8 cellular contexts compared by ENCODE assay signal in genomic region chr6:159790149-159790946, GRCh38. TPM values are rescaled to one million over a fixed set of nuclear protein-coding genes. Genes with fewer than 3 reads are reported as not detected.
DNase-seq lines count a peak whose midpoint lies in the region; TF ChIP-seq lines count a peak whose summit lies in the region.

MRPL18 (plus strand) TSS chr6:159790467; CDS start chr6:159790588, 121 bp downstream.

- H3K9me3 ChIP-seq in neuron (ENCODE audit: low read length): no peaks in the 10 kb centered on the region

- H3K27me3 ChIP-seq in neuron (ENCODE audit: insufficient read depth, low read length): no peaks in the 10 kb centered on the region

- TF ChIP-seq CTCF in subcutaneous adipose tissue (IDR thresholded peaks at IDR 0.05; ENCODE audit: low read depth): no peak

- POLR2A ChIA-PET in HEK293T (lab: Yijun Ruan, JAX): interaction anchor here (0.6 to 5.2 kb wide), 34 partner anchors 8 to 791 kb away, joined by 3 to 97 read pairs (median 5); partner anchors contain the start of genes ACAT2, PNLDC1, RSPH3 and WTAP

- H3K36me3 ChIP-seq in neuron (ENCODE audit: insufficient read depth, low read length): peaks cover 54% of the 10 kb centered on the region

- H2AFZ ChIP-seq in neuron (ENCODE audit: low read depth, low read length): peak within 1 kb of the TSS; percentile 47

- DNase-seq in GF-D8 (lab: John Stamatoyannopoulos, UW) (peak; percentile 95), HEK293T (ENCODE audit: extremely low spot score) (peak; percentile 95), MV-4-11 (lab: John Stamatoyannopoulos, UW) (peak; percentile 98), SK-MEL-5 (ENCODE audit: low read depth, low spot score) (peak; percentile 96), foreskin melanocyte (peak; percentile 95)
- DNase-seq in activated naive CD4-positive, alpha-beta T cell treated with Interleukin-2 at 50 U/mL for 16 hours: peak; percentile 89

- peak within 1 kb of the TSS; percentile 66 for H3K4me3 ChIP-seq in neuron (ENCODE audit: low read length)

- CTCF ChIA-PET in HEK293T (lab: Yijun Ruan, JAX): interaction anchor here (1.2 kb wide), 1 partner anchor 43 kb away, joined by 3 read pairs; no protein-coding TSS in a partner anchor

- H3K4me1 ChIP-seq in neuron (ENCODE audit: insufficient read depth, low read length): peaks cover 29% of the 10 kb centered on the region

- in situ Hi-C loops in SK-MEL-5 (cut with HindIII; ENCODE audit: low pct_unique_long_range_greater_than_20kb, low sequenced_read_pairs): no loop called here

TF ChIP-seq in HEK293T, 16 proteins besides CTCF, POLR2A, EP300 and RAD21:
- TF ChIP-seq CTBP1 (IDR thresholded peaks at IDR 0.05; ENCODE audit: borderline replicate concordance): no peak
- TF ChIP-seq FOXK2 (IDR thresholded peaks at IDR 0.05): no peak
- no peak for TF ChIP-seq FOXA1 (IDR thresholded peaks at IDR 0.05)
- TF ChIP-seq BHLHE40 (IDR thresholded peaks at IDR 0.05; ENCODE audit: borderline replicate concordance): no peak
- TF ChIP-seq PKNOX1 (IDR thresholded peaks at IDR 0.05): peak; percentile 100
- TF ChIP-seq ZNF384 (IDR thresholded peaks at IDR 0.05): no peak
- no peak for TF ChIP-seq LEF1 (IDR thresholded peaks at IDR 0.05; ENCODE audit: borderline replicate concordance)
- peak; percentile 99 for TF ChIP-seq ELF4 (IDR thresholded peaks at IDR 0.05)
- TF ChIP-seq ARNT (IDR thresholded peaks at IDR 0.05): no peak
- no peak for TF ChIP-seq SUZ12 (IDR thresholded peaks at IDR 0.05)
- no peak for TF ChIP-seq SP1 (IDR thresholded peaks at IDR 0.05)
- no peak for TF ChIP-seq TARDBP (IDR thresholded peaks at IDR 0.05)
- TF ChIP-seq NFRKB (IDR thresholded peaks at IDR 0.05): no peak
- no peak for TF ChIP-seq HDGF (IDR thresholded peaks at IDR 0.05; ENCODE audit: borderline replicate concordance)
- TF ChIP-seq FOXM1 (IDR thresholded peaks at IDR 0.05; ENCODE audit: borderline replicate concordance): no peak
- TF ChIP-seq L3MBTL2 (conservative IDR thresholded peaks at IDR 0.05): peak; percentile 16; the same call in 1 of the 2 replicates

RNA-seq across cellular contexts. Expression of gene MRPL18, which starts in this region (rescaled TPM):
- total RNA-seq in SK-MEL-5 (2014; rRNA removed; shearing (Covaris generic)): 123 and 126 TPM in 2 replicates
- 81.6 and 82.9 TPM in 2 replicates for polyA plus RNA-seq in SK-MEL-5 (2015; cell fraction: cytosol; rRNA removed)
- 14.5 and 17.7 TPM in 2 replicates for polyA plus RNA-seq in SK-MEL-5 (2015; cell fraction: nucleus; rRNA removed)
- total RNA-seq in subcutaneous adipose tissue: 10 to 100 TPM; 34.3 to 81.0 (median 44.1) TPM

Comparison
In these comparisons a context has a peak if more than half of its experiments do, and no peak if none do; other contexts are left out.
1. Peak in every context shown above with its lines: DNase-seq and H3K4me3 ChIP-seq.